In the genomic region with DNA sequence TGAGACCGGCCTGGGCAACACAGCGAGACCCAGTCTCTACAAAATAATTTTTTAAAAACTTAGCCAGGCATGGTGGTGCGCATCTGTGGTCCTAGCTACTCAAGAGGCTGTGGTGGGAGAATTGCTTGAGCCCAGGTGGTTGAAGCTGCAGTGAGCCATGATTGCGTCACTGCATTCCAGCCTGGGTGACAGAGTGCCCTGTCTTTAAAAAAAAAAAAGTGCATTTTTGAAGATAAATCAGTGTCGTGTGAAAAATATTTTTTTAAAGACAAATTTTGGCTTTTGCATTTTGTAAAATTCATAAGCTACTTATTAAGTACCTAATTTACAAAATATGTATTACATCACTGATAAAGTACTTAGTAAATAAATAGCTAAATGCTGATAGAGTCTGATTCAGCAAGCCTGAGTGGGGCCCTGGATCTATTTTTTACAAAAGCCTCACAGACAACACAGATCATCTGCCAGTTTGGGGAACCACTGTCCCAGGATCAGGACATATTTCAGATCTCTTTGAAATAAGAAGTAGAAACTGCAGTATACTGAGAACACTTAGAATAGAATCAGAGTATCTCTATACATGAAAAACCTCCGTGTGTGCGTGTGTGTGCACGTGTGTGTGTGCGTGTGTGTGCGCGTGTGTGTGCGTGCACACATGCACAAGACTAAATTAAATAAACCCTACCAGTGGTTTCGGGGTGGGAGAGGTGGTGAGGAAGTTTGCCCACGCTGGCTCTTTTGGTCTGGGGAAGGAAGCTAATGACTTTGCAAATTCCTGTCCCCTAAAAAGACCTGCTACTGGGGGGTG, we compare ENCODE assay signal across 10 cellular contexts.
DNase-seq lines count a peak whose midpoint lies in the region; ATAC-seq and TF ChIP-seq lines count a peak whose summit lies in the region.
"Had no signal": no experiment of that assay in that cellular context is flagged by ENCODE, and none has a peak within 500 bp of the region (broad histone marks: within the 10 kb centered on the region; RNA-seq: fewer than 3 reads in every experiment).

No MANE protein-coding gene starts in this region.

- H3K36me3 ChIP-seq in breast epithelium (no peaks in the 10 kb centered on the region), right atrium auricular region (no peaks in the 10 kb centered on the region)

- CTCF ChIA-PET in MCF 10A (lab: Yijun Ruan, JAX), result interaction anchor here (0.6 to 3.9 kb wide), 7 partner anchors 17 to 534 kb away, joined by 3 to 20 read pairs (median 4); no protein-coding TSS in a partner anchor

- H3K9me3 Mint-ChIP-seq in MCF 10A (ENCODE audit: unreplicated experiment) (no peaks in the 10 kb centered on the region), type B pancreatic cell (no peaks in the 10 kb centered on the region)
- H3K9me3 Mint-ChIP-seq: IgD-negative memory B cell had no signal

- peak; percentile 51 for DNase-seq in MCF 10A (ENCODE audit: unreplicated experiment)
- DNase-seq in breast epithelium (ENCODE audit: low spot score in 2 of 2), result no peak
- no peak for DNase-seq in T-helper 17 cell
- no peak for DNase-seq in right atrium auricular region (ENCODE audit: low spot score)
- no peak for DNase-seq in type B pancreatic cell (ENCODE audit: extremely low spot score, unreplicated experiment)
- no peak for DNase-seq in HT-29 (ENCODE audit: low spot score)
- DNase-seq: stimulated activated CD4-positive, alpha-beta T cell treated with anti-CD3 and anti-CD28 coated beads, Interleukin-12 subunit alpha, Interleukin-12 subunit beta, amount 100 ng/mL, for 4 hours had no signal

- intact Hi-C loops in MCF 10A (cut with micrococcal nuclease), result no loop called here
- intact Hi-C loops in breast epithelium (cut with DNase I; ENCODE audit: low total_unique reads), result no loop called here

- H3K4me1 Mint-ChIP-seq in MCF 10A (ENCODE audit: insufficient read depth, unreplicated experiment) (peaks cover 38% of the 10 kb centered on the region), T-helper 17 cell (peaks cover 80% of the 10 kb centered on the region), type B pancreatic cell (ENCODE audit: unreplicated experiment) (peaks cover 39% of the 10 kb centered on the region)

- H3K4me3 Mint-ChIP-seq in MCF 10A (ENCODE audit: unreplicated experiment) (no peak overlapping the region), T-helper 17 cell (peak overlapping the region; percentile 69), type B pancreatic cell (peak overlapping the region; percentile 59)

- ATAC-seq in T-helper 17 cell (peak; percentile 21), HG03108 (IDR thresholded peaks at IDR 0.05; ENCODE audit: unreplicated experiment) (no peak), HG03469 (IDR thresholded peaks at IDR 0.05; ENCODE audit: unreplicated experiment) (no peak)

- H3K27ac Mint-ChIP-seq in MCF 10A (ENCODE audit: low read depth, unreplicated experiment) (peak overlapping the region; percentile 25), T-helper 17 cell (peak overlapping the region; percentile 82), type B pancreatic cell (peak overlapping the region; percentile 64)
- H3K27ac Mint-ChIP-seq: IgD-negative memory B cell had no signal

- H3K27me3 ChIP-seq in breast epithelium (no peaks in the 10 kb centered on the region), right atrium auricular region (no peaks in the 10 kb centered on the region)

- TF ChIP-seq POLR2A in breast epithelium (IDR thresholded peaks at IDR 0.05), result no peak

- H3K27me3 Mint-ChIP-seq in MCF 10A (ENCODE audit: insufficient read depth, unreplicated experiment) (no peaks in the 10 kb centered on the region), T-helper 17 cell (no peaks in the 10 kb centered on the region), type B pancreatic cell (no peaks in the 10 kb centered on the region)

- BruUV-seq in MCF 10A (replicated peaks; lab: Mats Ljungman, UMichigan), result no TSS peak

- H3K36me3 Mint-ChIP-seq in MCF 10A (ENCODE audit: insufficient read depth, unreplicated experiment) (no peaks in the 10 kb centered on the region), T-helper 17 cell (ENCODE audit: low read depth) (peaks cover 3% of the 10 kb centered on the region), type B pancreatic cell (no peaks in the 10 kb centered on the region)

- H3K4me3 ChIP-seq in breast epithelium, result no peak overlapping the region
- H3K4me3 ChIP-seq in right atrium auricular region, result no peak overlapping the region

- H3K27ac ChIP-seq in breast epithelium (no peak overlapping the region), right atrium auricular region (peak overlapping the region; percentile 33 to 55)

- POLR2A ChIA-PET in MCF 10A (lab: Yijun Ruan, JAX), result interaction anchor here (0.6 to 3.4 kb wide), 9 partner anchors 9 to 234 kb away, joined by 3 to 19 read pairs (median 3); no protein-coding TSS in a partner anchor

- H3K4me1 ChIP-seq in breast epithelium (no peaks in the 10 kb centered on the region), right atrium auricular region (peaks cover 0 to 59% of the 10 kb centered on the region in 2 donors)

- TF ChIP-seq CTCF in MCF 10A (IDR thresholded peaks at IDR 0.05; ENCODE audit: unreplicated experiment), result no peak
- TF ChIP-seq CTCF in breast epithelium (IDR thresholded peaks at IDR 0.05), result no peak
- no peak for TF ChIP-seq CTCF in right atrium auricular region (IDR thresholded peaks at IDR 0.05)
- no peak for TF ChIP-seq CTCF in type B pancreatic cell (conservative IDR thresholded peaks at IDR 0.05)

- H3K9me3 ChIP-seq in breast epithelium (no peaks in the 10 kb centered on the region), T-helper 17 cell (ENCODE audit: control insufficient read depth, low read length, poor library complexity, severe bottlenecking) (no peaks in the 10 kb centered on the region), right atrium auricular region (no peaks in the 10 kb centered on the region)

Comparison
In these comparisons a context has a peak if more than half of its experiments do, and no peak if none do; other contexts are left out.
1. H3K27ac Mint-ChIP-seq: peak in every context shown above with its lines; median percentile 82 in T-helper 17 cell; 64 in type B pancreatic cell; 25 in MCF 10A.
2. H3K27ac ChIP-seq: peak in right atrium auricular region (2 of 2); none in breast epithelium (0 of 2).